Comparison of ENCODE assay signal across 10 cellular contexts in genomic region chr6:157272866-157273755, GRCh38. TPM values are rescaled to one million over a fixed set of nuclear protein-coding genes. Genes with fewer than 3 reads are reported as not detected.
A peak's percentile ranks its signal among the peaks of the same experiment; 100 is the strongest.
DNase-seq lines count a peak whose midpoint lies in the region; ATAC-seq and TF ChIP-seq lines count a peak whose summit lies in the region.
"Had no signal": no experiment of that assay in that cellular context is flagged by ENCODE, and none has a peak within 500 bp of the region (broad histone marks: within the 10 kb centered on the region; RNA-seq: fewer than 3 reads in every experiment).

No MANE protein-coding gene starts in this region.

- no peaks in the 10 kb centered on the region for H3K36me3 ChIP-seq in IMR-90 (ENCODE audit: control insufficient read depth, insufficient read depth, low read length)
- no peaks in the 10 kb centered on the region for H3K36me3 ChIP-seq in lower lobe of right lung
- H3K36me3 ChIP-seq: upper lobe of right lung had no signal

- no peak overlapping the region for H3K9ac ChIP-seq in IMR-90 (ENCODE audit: low read depth, low read length)

- H3K27me3 ChIP-seq in IMR-90 (ENCODE audit: control insufficient read depth, insufficient read depth, low read length) = no peaks in the 10 kb centered on the region
- no peaks in the 10 kb centered on the region for H3K27me3 ChIP-seq in lower lobe of right lung (ENCODE audit: low read depth)
- H3K27me3 ChIP-seq: upper lobe of right lung had no signal

- no peak for TF ChIP-seq POLR2A in IMR-90 (IDR thresholded peaks at IDR 0.05; ENCODE audit: low read depth, low read length)

- H3K9me3 ChIP-seq in IMR-90 (ENCODE audit: control insufficient read depth, insufficient read depth, low read length) (no peaks in the 10 kb centered on the region), lower lobe of right lung (no peaks in the 10 kb centered on the region)
- H3K9me3 ChIP-seq: upper lobe of right lung had no signal

- no peak overlapping the region for H3K4me2 ChIP-seq in IMR-90 (ENCODE audit: low read depth, low read length)

- POLR2A ChIA-PET in IMR-90 (lab: Charles Lee; ENCODE audit: unreplicated experiment) = no interaction called here

- TF ChIP-seq CTCF in IMR-90 (conservative IDR thresholded peaks at IDR 0.05; ENCODE audit: low read depth, low read length) (no peak), lower lobe of right lung (IDR thresholded peaks at IDR 0.05) (no peak)

- no peak overlapping the region for H3K14ac ChIP-seq in IMR-90 (replicated peaks; ENCODE audit: low read depth, low read length)

- no peak overlapping the region for H2AK5ac ChIP-seq in IMR-90 (ENCODE audit: low read depth, low read length)

- peak; percentile 8 for DNase-seq in CD1c-positive myeloid dendritic cell (ENCODE audit: extremely low spot score)
- DNase-seq in IMR-90 = no peak
- peak; percentile 42 for DNase-seq in activated T-cell treated with anti-CD3 and anti-CD28 coated beads, Interleukin-2, amount 50 U/mL, for 1 hour
- DNase-seq in iPS-NIHi11 (ENCODE audit: low spot score) = peak; percentile 71
- DNase-seq in NOMO-1 treated with dmso at 0.1 percent for 144 hours (lab: John Stamatoyannopoulos, UW; ENCODE audit: unreplicated experiment) = no peak
- DNase-seq in lower lobe of right lung = no peak
- DNase-seq in RPMI8226 = no peak
- DNase-seq: NCI-H226, upper lobe of right lung had no signal

- peak overlapping the region in 1 of 2 experiments; percentile 85; a peak in 1 of 4 replicates for H4K8ac ChIP-seq in IMR-90 (ENCODE audit: low read depth in 2 of 2, low read length in 2 of 2)

- H3K79me1 ChIP-seq in IMR-90 (ENCODE audit: low read depth in 1 of 2, low read length in 2 of 2) = peaks cover 0 to 4% of the 10 kb centered on the region in 2 experiments; a peak in 2 of 4 replicates

- H2BK15ac ChIP-seq in IMR-90 (ENCODE audit: low read depth, low read length) = no peak overlapping the region

- peak overlapping the region; percentile 81 for H2AFZ ChIP-seq in IMR-90 (replicated peaks; ENCODE audit: low read length, poor library complexity)

- no peak overlapping the region for H3K56ac ChIP-seq in IMR-90 (ENCODE audit: extremely low read depth, insufficient read depth, low read length)

- no peak overlapping the region for H3K27ac ChIP-seq in IMR-90 (ENCODE audit: insufficient read depth, low read length)
- H3K27ac ChIP-seq in lower lobe of right lung = no peak overlapping the region

- intact Hi-C loops in IMR-90 (cut with micrococcal nuclease) = loop anchor here (10.0 kb wide), 1 partner anchor 318 kb away; no protein-coding TSS in a partner anchor
- intact Hi-C loops in lower lobe of right lung (cut with DNase I) = no loop called here

- in situ Hi-C loops in IMR-90 (cut with MboI; ENCODE audit: low sequenced_read_pairs) = no loop called here

- no peak overlapping the region for H2BK5ac ChIP-seq in IMR-90 (ENCODE audit: low read depth, low read length, poor library complexity, severe bottlenecking)

- no TSS peak for BruUV-seq in IMR-90 (replicated peaks; lab: Mats Ljungman, UMichigan)

- H3K4me1 ChIP-seq in IMR-90 (ENCODE audit: control insufficient read depth, insufficient read depth, low read length) (peaks cover 8% of the 10 kb centered on the region), lower lobe of right lung (peaks cover 32% of the 10 kb centered on the region)

- no peak overlapping the region for H4K5ac ChIP-seq in IMR-90 (ENCODE audit: low read depth, low read length)

- no peak overlapping the region for H3K18ac ChIP-seq in IMR-90 (ENCODE audit: low read depth, low read length)

- no peaks in the 10 kb centered on the region for H4K20me1 ChIP-seq in IMR-90 (ENCODE audit: insufficient read depth, low read length)

- H2BK20ac ChIP-seq in IMR-90 (ENCODE audit: low read depth, low read length) = no peak overlapping the region

- dilution Hi-C loops in IMR-90 (cut with HindIII; ENCODE audit: low sequenced_read_pairs, unreplicated experiment) = no loop called here

- CTCF ChIA-PET in IMR-90 (lab: Yijun Ruan, JAX) = no interaction called here

- 80% methylated on average over 8 of the region's 19 CpGs; no CpG with 5 or more reads in 1 of the 2 experiments for WGBS in IMR-90 (ENCODE audit: extremely low coverage in 2 of 2, insufficient read length in 1 of 2), 2 experiments

- H4K91ac ChIP-seq in IMR-90 (ENCODE audit: insufficient read depth, low read depth, low read length) = no peak overlapping the region

- H2BK120ac ChIP-seq in IMR-90 (ENCODE audit: low read depth, low read length) = no peak overlapping the region

- H2AK9ac ChIP-seq in IMR-90 (replicated peaks; ENCODE audit: low read depth, low read length, poor library complexity) = peak overlapping the region; percentile 90

- TF ChIP-seq RAD21 in IMR-90 (IDR thresholded peaks at IDR 0.05; ENCODE audit: low read length) = no peak

- ATAC-seq in IMR-90 (ENCODE audit: low read depth) = no peak
- ATAC-seq in HG03520 (IDR thresholded peaks at IDR 0.05; ENCODE audit: unreplicated experiment) = no peak
- no peak for ATAC-seq in lower lobe of right lung

- peaks cover 3% of the 10 kb centered on the region; the same call in 1 of the 2 replicates for H3K9me1 ChIP-seq in IMR-90 (ENCODE audit: insufficient read depth, low read length)

- no peak overlapping the region for H3K4ac ChIP-seq in IMR-90 (ENCODE audit: low read depth, low read length)

- no peak overlapping the region for H3K23ac ChIP-seq in IMR-90 (ENCODE audit: low read depth, low read length)

- no peak overlapping the region for H3K4me3 ChIP-seq in IMR-90 (ENCODE audit: insufficient read depth, low read depth, low read length)
- no peak overlapping the region for H3K4me3 ChIP-seq in lower lobe of right lung

TF ChIP-seq in IMR-90, 13 proteins besides CTCF, POLR2A, EP300 and RAD21:
- TF ChIP-seq RFX5 (IDR thresholded peaks at IDR 0.05; ENCODE audit: low read depth, low read length) = no peak
- no peak for TF ChIP-seq ELK1 (IDR thresholded peaks at IDR 0.05; ENCODE audit: borderline replicate concordance, low read depth, low read length)
- no peak for TF ChIP-seq BHLHE40 (IDR thresholded peaks at IDR 0.05; ENCODE audit: low read depth, low read length)
- TF ChIP-seq RCOR1 (IDR thresholded peaks at IDR 0.05; ENCODE audit: insufficient replicate concordance, low read length) = no peak
- no peak for TF ChIP-seq MAZ (IDR thresholded peaks at IDR 0.05; ENCODE audit: borderline replicate concordance, low read depth, low read length)
- no peak for TF ChIP-seq CEBPB (IDR thresholded peaks at IDR 0.05; ENCODE audit: low read depth, low read length)
- TF ChIP-seq FOS (IDR thresholded peaks at IDR 0.05; ENCODE audit: low read depth, low read length) = no peak
- TF ChIP-seq USF2 (IDR thresholded peaks at IDR 0.05; ENCODE audit: low read depth, low read length) = no peak
- no peak for TF ChIP-seq SMC3 (IDR thresholded peaks at IDR 0.05; ENCODE audit: low read depth, low read length)
- TF ChIP-seq MXI1 (IDR thresholded peaks at IDR 0.05; ENCODE audit: borderline replicate concordance, low read depth, low read length) = no peak
- no peak for TF ChIP-seq CHD1 (IDR thresholded peaks at IDR 0.05; ENCODE audit: low read depth, low read length)

RNA-seq across cellular contexts. Expression of gene TMEM242, which starts 50.2 kb away (rescaled TPM):
- total RNA-seq in IMR-90 (2012; rRNA removed) = 2.3 and 4.2 TPM in 2 replicates
- polyA plus RNA-seq in IMR-90 (2012; rRNA removed) = 4.3 and 4.6 TPM in 2 replicates
- polyA plus RNA-seq in IMR-90 (2012; cell fraction: cytosol; rRNA removed) = 1.9 and 2.1 TPM in 2 replicates
- polyA plus RNA-seq in IMR-90 (2012; cell fraction: nucleus; rRNA removed; ENCODE audit: low replicate concordance) = 0.70 and 2.6 TPM in 2 replicates
- 10.9 TPM for total RNA-seq in lower lobe of right lung

Comparison
In these comparisons a context has a peak if more than half of its experiments do, and no peak if none do; other contexts are left out.
1. DNase-seq: peak in CD1c-positive myeloid dendritic cell (single experiment), activated T-cell treated with anti-CD3 and anti-CD28 coated beads, Interleukin-2, amount 50 U/mL, for 1 hour (single experiment) and iPS-NIHi11 (single experiment); none in IMR-90 (single experiment), NOMO-1 treated with dmso at 0.1 percent for 144 hours (single experiment), lower lobe of right lung (single experiment) and RPMI8226 (single experiment).